ENCODE assay signal across 25 cellular contexts in the genomic region with DNA sequence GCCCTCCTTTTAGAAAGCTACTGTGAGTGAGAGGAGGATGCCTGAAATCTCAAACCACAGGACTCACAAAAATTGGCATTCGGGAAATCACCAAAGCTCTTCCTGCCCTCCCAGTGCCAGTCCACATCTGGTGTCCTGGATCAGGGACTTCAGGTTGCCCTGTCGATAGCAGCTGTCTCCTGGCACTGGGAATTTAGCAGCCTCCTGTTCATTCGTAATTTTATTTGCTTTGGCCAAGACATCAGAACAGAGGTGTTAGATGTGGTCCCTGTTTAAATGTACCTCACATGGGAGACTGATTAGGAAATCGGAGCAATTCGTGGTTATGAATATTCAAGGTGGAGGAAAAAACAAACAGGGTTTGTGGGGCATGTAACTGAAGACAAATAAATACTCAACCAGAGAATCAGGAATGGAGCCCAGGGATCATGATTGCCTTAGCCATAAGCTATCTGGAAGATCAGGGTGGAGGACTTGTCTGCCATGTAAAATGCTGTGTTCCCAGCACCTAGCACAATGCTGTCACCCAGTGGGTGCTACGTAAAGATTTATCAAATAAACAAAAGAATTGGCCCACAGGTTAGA.
DNase-seq lines count a peak whose midpoint lies in the region; ATAC-seq, FAIRE-seq and TF ChIP-seq lines count a peak whose summit lies in the region.
"Had no signal": no experiment of that assay in that cellular context is flagged by ENCODE, and none has a peak within 500 bp of the region (broad histone marks: within the 10 kb centered on the region; RNA-seq: fewer than 3 reads in every experiment).

No MANE protein-coding gene starts in this region.

- no peaks in the 10 kb centered on the region; a peak in 1 of 4 replicates for H3K36me3 ChIP-seq in GM12878 (ENCODE audit: control insufficient read depth in 2 of 2, insufficient read depth in 2 of 2, low read length in 1 of 2)
- H3K36me3 ChIP-seq: BLaER1, HAP-1 had no signal

- H3K4me1 ChIP-seq in GM12878 (ENCODE audit: control insufficient read depth, insufficient read depth, low read length), result no peaks in the 10 kb centered on the region
- H3K4me1 ChIP-seq: BLaER1, HAP-1 had no signal

- no peaks in the 10 kb centered on the region for H3K27me3 ChIP-seq in GM12878 (replicated peaks in 1 of 2; ENCODE audit: control insufficient read depth in 2 of 2, insufficient read depth in 2 of 2, low read length in 1 of 2)
- H3K27me3 ChIP-seq: BLaER1 had no signal

- intact Hi-C loops in GM12878 (cut with micrococcal nuclease; ENCODE audit: unreplicated experiment), result no loop called here

- H2AFZ ChIP-seq in GM12878 (ENCODE audit: control insufficient read depth, low read depth, low read length), result no peak overlapping the region
- H2AFZ ChIP-seq: GM23338 had no signal

- no peaks in the 10 kb centered on the region for H3K9me3 ChIP-seq in GM12878 (replicated peaks; ENCODE audit: control insufficient read depth, insufficient read depth, low read length)
- H3K9me3 ChIP-seq: BLaER1, HAP-1 had no signal

- H3K79me2 ChIP-seq in GM12878 (ENCODE audit: control insufficient read depth, insufficient read depth, low read length), result no peaks in the 10 kb centered on the region

- FAIRE-seq in GM12878 (lab: Jason Lieb, UNC), result no peak
- FAIRE-seq: GM12892 had no signal

- no peak for TF ChIP-seq POLR2A in GM12878 (IDR thresholded peaks at IDR 0.05; ENCODE audit: low read depth, low read length)

- peak in 1 of 3 experiments; percentile 26; a peak in 1 of 6 replicates for TF ChIP-seq CTCF in GM12878 (IDR thresholded peaks at IDR 0.05 in 2 of 3, conservative IDR thresholded peaks at IDR 0.05 in 1 of 3; ENCODE audit: control insufficient read depth in 2 of 3, extremely low read depth in 1 of 3, insufficient read depth in 1 of 3, low read depth in 3 of 3, low read length in 3 of 3)

- ATAC-seq in GM12878, result no peak
- ATAC-seq in GM19455 (IDR thresholded peaks at IDR 0.05; ENCODE audit: unreplicated experiment), result no peak
- ATAC-seq: GM23338, Panc1, SK-N-SH treated with all-trans-retinoic acid at 6 μM for 48 hours had no signal

- peak; percentile 20 for DNase-seq in NCI-H2029 (lab: John Stamatoyannopoulos, UW)
- no peak for DNase-seq in NCI-H2029 treated with DMSO at 0.1 percent for 48 hours (lab: John Stamatoyannopoulos, UW)
- peak; percentile 14 for DNase-seq in NCI-H1092 treated with DMSO at 0.1 percent for 48 hours (lab: John Stamatoyannopoulos, UW)
- DNase-seq in GM12878 (ENCODE audit: low read depth, low spot score), result no peak
- DNase-seq in renal cortical epithelial cell (ENCODE audit: low read depth), result peak; percentile 95
- DNase-seq in activated gamma-delta T cell treated with Interleukin-2 at 50 U/mL for 16 hours, result no peak
- DNase-seq in NCI-H2081 treated with DMSO at 0.1 percent for 48 hours (lab: John Stamatoyannopoulos, UW), result no peak
- DNase-seq: ACHN; CD4-positive, alpha-beta T cell; COR-L47; DND-41; Karpas-422; MM.1S; NCI-H1048; NCI-H146; NCI-H2107; SIG-M5 had no signal

- 74% methylated on average over 6 of the region's 6 CpGs for WGBS in GM12878 (ENCODE audit: insufficient coverage, insufficient replicate concordance, low lambda C conversion rate, missing lambda C conversion rate)

- RAD21 ChIA-PET in GM12878 (lab: Charles Lee; ENCODE audit: unreplicated experiment), result no interaction called here

- POLR2A ChIA-PET in GM12878 (lab: Charles Lee), result no interaction called here

- CTCF ChIA-PET in GM12878 (lab: Yijun Ruan, JAX), result interaction anchor here (1.0 kb wide), 1 partner anchor 94 kb away, joined by 4 read pairs; no protein-coding TSS in a partner anchor

- no TSS peak for BruUV-seq in GM12878 (replicated peaks; lab: Mats Ljungman, UMichigan)

- no peak overlapping the region for H3K4me3 ChIP-seq in GM12878
- H3K4me3 ChIP-seq: BLaER1, GM23338, HAP-1 had no signal

- no peaks in the 10 kb centered on the region for H4K20me1 ChIP-seq in GM12878 (ENCODE audit: control insufficient read depth, insufficient read depth)
- H4K20me1 ChIP-seq: BLaER1 had no signal

- no peak overlapping the region for H3K27ac ChIP-seq in GM12878 (ENCODE audit: control insufficient read depth, insufficient read depth)
- H3K27ac ChIP-seq: 22Rv1, BLaER1 had no signal

- peak; percentile 57 for TF ChIP-seq RAD21 in GM12878 (IDR thresholded peaks at IDR 0.05; ENCODE audit: insufficient read depth, low read depth, low read length)

- SMC1A ChIA-PET in GM12878 (lab: Charles Lee; ENCODE audit: uncharacterized antibody, unreplicated experiment), result interaction anchor here (0.8 to 1.3 kb wide), 3 partner anchors 47 to 174 kb away, joined by 3 to 5 read pairs (median 4); no protein-coding TSS in a partner anchor

- no peak for TF ChIP-seq EP300 in GM12878 (IDR thresholded peaks at IDR 0.05; ENCODE audit: borderline replicate concordance in 1 of 2, control insufficient read depth in 1 of 2, low read depth in 2 of 2, low read length in 2 of 2)

- in situ Hi-C loops in GM12878 (cut with MboI), result no loop called here

- H3K4me2 ChIP-seq in GM12878 (ENCODE audit: control insufficient read depth, insufficient read depth), result no peak overlapping the region
- H3K4me2 ChIP-seq: BLaER1, GM23338 had no signal

- no peak overlapping the region for H3K9ac ChIP-seq in GM12878 (ENCODE audit: control insufficient read depth, insufficient read depth, low read length)
- H3K9ac ChIP-seq: BLaER1 had no signal

TF ChIP-seq in GM12878, 131 proteins besides CTCF, POLR2A, EP300 and RAD21:
- TF ChIP-seq, protein P1, sequence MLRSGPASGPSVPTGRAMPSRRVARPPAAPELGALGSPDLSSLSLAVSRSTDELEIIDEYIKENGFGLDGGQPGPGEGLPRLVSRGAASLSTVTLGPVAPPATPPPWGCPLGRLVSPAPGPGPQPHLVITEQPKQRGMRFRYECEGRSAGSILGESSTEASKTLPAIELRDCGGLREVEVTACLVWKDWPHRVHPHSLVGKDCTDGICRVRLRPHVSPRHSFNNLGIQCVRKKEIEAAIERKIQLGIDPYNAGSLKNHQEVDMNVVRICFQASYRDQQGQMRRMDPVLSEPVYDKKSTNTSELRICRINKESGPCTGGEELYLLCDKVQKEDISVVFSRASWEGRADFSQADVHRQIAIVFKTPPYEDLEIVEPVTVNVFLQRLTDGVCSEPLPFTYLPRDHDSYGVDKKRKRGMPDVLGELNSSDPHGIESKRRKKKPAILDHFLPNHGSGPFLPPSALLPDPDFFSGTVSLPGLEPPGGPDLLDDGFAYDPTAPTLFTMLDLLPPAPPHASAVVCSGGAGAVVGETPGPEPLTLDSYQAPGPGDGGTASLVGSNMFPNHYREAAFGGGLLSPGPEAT (IDR thresholded peaks at IDR 0.05; ENCODE audit: low read depth), result no peak
- TF ChIP-seq CBFB (IDR thresholded peaks at IDR 0.05; ENCODE audit: low read depth), result no peak
- no peak for TF ChIP-seq ESRRA (IDR thresholded peaks at IDR 0.05; ENCODE audit: low read length)
- no peak for TF ChIP-seq POLR2AphosphoS5 (IDR thresholded peaks at IDR 0.05; ENCODE audit: low read length)
- peak; percentile 41; the same call in 1 of the 2 replicates for TF ChIP-seq SMC3 (IDR thresholded peaks at IDR 0.05; ENCODE audit: borderline replicate concordance, low read length)
- TF ChIP-seq LARP7 (IDR thresholded peaks at IDR 0.05), result no peak
TF ChIP-seq in GM12878: peak in this region for 1.

Comparison
In these comparisons a context has a peak if more than half of its experiments do, and no peak if none do; other contexts are left out.
1. DNase-seq: peak in NCI-H2029 (single experiment), NCI-H1092 treated with DMSO at 0.1 percent for 48 hours (single experiment) and renal cortical epithelial cell (single experiment); none in NCI-H2029 treated with DMSO at 0.1 percent for 48 hours (single experiment), GM12878 (single experiment), activated gamma-delta T cell treated with Interleukin-2 at 50 U/mL for 16 hours (single experiment) and NCI-H2081 treated with DMSO at 0.1 percent for 48 hours (single experiment).